8 cellular contexts compared by ENCODE assay signal in genomic region chr2:68362069-68362468, GRCh38. TPM values are rescaled to one million over a fixed set of nuclear protein-coding genes. Genes with fewer than 3 reads are reported as not detected.
A peak's percentile ranks its signal among the peaks of the same experiment; 100 is the strongest.
DNase-seq lines count a peak whose midpoint lies in the region; ATAC-seq and TF ChIP-seq lines count a peak whose summit lies in the region.

No MANE protein-coding gene starts in this region.

- H3K36me3 ChIP-seq in Caco-2 (ENCODE audit: control insufficient read depth, insufficient read depth, low read length) (no peaks in the 10 kb centered on the region), thoracic aorta (no peaks in the 10 kb centered on the region)

- no peak overlapping the region for H3K4me3 Mint-ChIP-seq in Caco-2 (ENCODE audit: unreplicated experiment)
- H3K4me3 Mint-ChIP-seq in activated T-cell treated with anti-CD3 and anti-CD28 coated beads, Interleukin-2, amount 50 U/mL, for 4 hours, result peak overlapping the region; percentile 65

- no peak for TF ChIP-seq EP300 in Ishikawa (IDR thresholded peaks at IDR 0.05; ENCODE audit: borderline replicate concordance)

- H3K27ac ChIP-seq in thoracic aorta, result no peak overlapping the region

- intact Hi-C loops in Caco-2 (cut with micrococcal nuclease; ENCODE audit: unreplicated experiment), result loop anchor here (1.0 kb wide), 1 partner anchor 79 kb away; no protein-coding TSS in a partner anchor

- ATAC-seq in GM21423 (IDR thresholded peaks at IDR 0.05; ENCODE audit: unreplicated experiment) (peak; percentile 40), thoracic aorta (ENCODE audit: insufficient number of reproducible peaks, low FRiP score, low read depth) (peak; percentile 37)
- ATAC-seq in activated T-cell treated with anti-CD3 and anti-CD28 coated beads, Interleukin-2, amount 50 U/mL, for 4 hours, result peak; percentile 87 to 96

- DNase-seq in Caco-2 (peak; percentile 72 to 80), RPMI7951 (ENCODE audit: low read depth) (peak; percentile 76), fibroblast of villous mesenchyme (ENCODE audit: low read depth) (peak; percentile 62), nucleus accumbens (lab: John Stamatoyannopoulos, UW) (peak in 30 of 56 donors; percentile 2 to 67 (median 28)), thoracic aorta (ENCODE audit: low spot score) (peak; percentile 25)
- peak; percentile 76 for DNase-seq in activated T-cell treated with anti-CD3 and anti-CD28 coated beads, Interleukin-2, amount 50 U/mL, for 4 hours

- no peaks in the 10 kb centered on the region for H3K4me1 ChIP-seq in Caco-2
- peaks cover 0 to 3% of the 10 kb centered on the region in 2 donors for H3K4me1 ChIP-seq in thoracic aorta (ENCODE audit: control insufficient read depth in 1 of 2, low read depth in 2 of 2)

- peak; percentile 80 for TF ChIP-seq RAD21 in Ishikawa (IDR thresholded peaks at IDR 0.05; ENCODE audit: low read depth)

- no peaks in the 10 kb centered on the region for H3K9me3 Mint-ChIP-seq in Caco-2 (ENCODE audit: unreplicated experiment)
- no peaks in the 10 kb centered on the region for H3K9me3 Mint-ChIP-seq in activated T-cell treated with anti-CD3 and anti-CD28 coated beads, Interleukin-2, amount 50 U/mL, for 4 hours

- H3K9me3 ChIP-seq in Caco-2 (no peaks in the 10 kb centered on the region), thoracic aorta (no peaks in the 10 kb centered on the region)

- no peaks in the 10 kb centered on the region for H3K4me1 Mint-ChIP-seq in Caco-2 (ENCODE audit: low read depth, unreplicated experiment)
- peaks cover 24% of the 10 kb centered on the region for H3K4me1 Mint-ChIP-seq in activated T-cell treated with anti-CD3 and anti-CD28 coated beads, Interleukin-2, amount 50 U/mL, for 4 hours (ENCODE audit: low read depth)

- CTCF ChIA-PET in Caco-2 (lab: Charles Lee), result no interaction called here

- no peak overlapping the region for H3K27ac Mint-ChIP-seq in Caco-2 (ENCODE audit: unreplicated experiment)

- POLR2A ChIA-PET in Caco-2 (lab: Charles Lee), result no interaction called here

- H3K27me3 Mint-ChIP-seq in Caco-2 (ENCODE audit: insufficient read depth, unreplicated experiment), result no peaks in the 10 kb centered on the region
- peaks cover 2% of the 10 kb centered on the region for H3K27me3 Mint-ChIP-seq in activated T-cell treated with anti-CD3 and anti-CD28 coated beads, Interleukin-2, amount 50 U/mL, for 4 hours (ENCODE audit: low read depth)

- TF ChIP-seq CTCF in Caco-2 (IDR thresholded peaks at IDR 0.05; ENCODE audit: insufficient read depth in 1 of 2, low read depth in 1 of 2, low read length in 1 of 2, severe bottlenecking in 1 of 2, unreplicated experiment in 1 of 2) (peak; percentile 80 to 87), fibroblast of villous mesenchyme (IDR thresholded peaks at IDR 0.05; ENCODE audit: insufficient read depth, low read depth, low read length) (peak; percentile 74), thoracic aorta (IDR thresholded peaks at IDR 0.05) (peak; percentile 85)

- H3K36me3 Mint-ChIP-seq in Caco-2 (ENCODE audit: insufficient read depth, unreplicated experiment), result no peaks in the 10 kb centered on the region
- H3K36me3 Mint-ChIP-seq in activated T-cell treated with anti-CD3 and anti-CD28 coated beads, Interleukin-2, amount 50 U/mL, for 4 hours (ENCODE audit: insufficient read depth), result no peaks in the 10 kb centered on the region

- no peaks in the 10 kb centered on the region for H3K27me3 ChIP-seq in Caco-2 (replicated peaks; ENCODE audit: control insufficient read depth, insufficient read depth, low read length)
- H3K27me3 ChIP-seq in thoracic aorta (replicated peaks; ENCODE audit: insufficient read depth), result no peaks in the 10 kb centered on the region

- H3K4me3 ChIP-seq in Caco-2 (ENCODE audit: low read depth, low read length) (no peak overlapping the region), fibroblast of villous mesenchyme (ENCODE audit: low read depth, low read length) (no peak overlapping the region), thoracic aorta (peak overlapping the region; percentile 56)

- BruUV-seq in Caco-2 (replicated peaks; lab: Mats Ljungman, UMichigan), result no TSS peak

TF ChIP-seq in Ishikawa, 13 proteins besides CTCF, POLR2A, EP300 and RAD21:
- no peak for TF ChIP-seq NFIC (IDR thresholded peaks at IDR 0.05)
- no peak for TF ChIP-seq TEAD4 (IDR thresholded peaks at IDR 0.05)
- peak; percentile 99 for TF ChIP-seq MAX (IDR thresholded peaks at IDR 0.05)
- peak; percentile 43; the same call in 1 of the 2 replicates for TF ChIP-seq CREB1 (IDR thresholded peaks at IDR 0.05; ENCODE audit: low read depth)
- no peak for TF ChIP-seq TAF1 (IDR thresholded peaks at IDR 0.05; ENCODE audit: low read depth)
- no peak for TF ChIP-seq TCF12 (IDR thresholded peaks at IDR 0.05; ENCODE audit: low read depth)
- TF ChIP-seq ZBTB7A (IDR thresholded peaks at IDR 0.05; ENCODE audit: low read depth), result no peak
- no peak for TF ChIP-seq REST (IDR thresholded peaks at IDR 0.05; ENCODE audit: low read depth)
- peak; percentile 63; the same call in 1 of the 2 replicates for TF ChIP-seq YY1 (IDR thresholded peaks at IDR 0.05; ENCODE audit: low read depth)
- no peak for TF ChIP-seq FOXM1 (IDR thresholded peaks at IDR 0.05; ENCODE audit: borderline replicate concordance, low read depth)
- TF ChIP-seq EGR1 (IDR thresholded peaks at IDR 0.05), result no peak
- TF ChIP-seq USF1 (IDR thresholded peaks at IDR 0.05), result peak; percentile 92
- no peak for TF ChIP-seq CEBPB (IDR thresholded peaks at IDR 0.05)

RNA-seq across cellular contexts. Expression of gene PLEK, which starts 3.0 kb away (rescaled TPM):
- not detected in 2 replicates for total RNA-seq in Caco-2 (2022)
- total RNA-seq in RPMI7951 (2014; rRNA removed; shearing (Covaris generic)), result not detected in 2 replicates
- 1 to 10 TPM; 2.6 to 7.8 (median 7.8) TPM for total RNA-seq in activated T-cell treated with anti-CD3 and anti-CD28 coated beads, Interleukin-2, amount 50 U/mL, for 4 hours
- total RNA-seq in fibroblast of villous mesenchyme, result not detected in 2 replicates
- 10 to 100 TPM; 16.2 to 20.7 TPM for total RNA-seq in thoracic aorta

RNA-seq across cellular contexts. Expression of gene CNRIP1, which starts 42.3 kb away (rescaled TPM):
- not detected in 2 replicates for total RNA-seq in Caco-2 (2022)
- total RNA-seq in RPMI7951 (2014; rRNA removed; shearing (Covaris generic)), result 50.5 and 53.9 TPM in 2 replicates
- total RNA-seq in activated T-cell treated with anti-CD3 and anti-CD28 coated beads, Interleukin-2, amount 50 U/mL, for 4 hours, result under 1 TPM in 2 of 3 donors, not detected in 1; 0.11 to 0.13 TPM
- 24.6 and 25.1 TPM in 2 replicates for total RNA-seq in fibroblast of villous mesenchyme
- 10 to 100 TPM; 39.7 to 45.6 TPM for total RNA-seq in thoracic aorta

Comparison
In these comparisons a context has a peak if more than half of its experiments do, and no peak if none do; other contexts are left out.
1. DNase-seq: peak in every context shown above with its lines; median percentile 76 in Caco-2; 76 in RPMI7951; 76 in activated T-cell treated with anti-CD3 and anti-CD28 coated beads, Interleukin-2, amount 50 U/mL, for 4 hours; 62 in fibroblast of villous mesenchyme; 28 in nucleus accumbens; 25 in thoracic aorta.
2. ATAC-seq: peak in every context shown above with its lines; median percentile 92 in activated T-cell treated with anti-CD3 and anti-CD28 coated beads, Interleukin-2, amount 50 U/mL, for 4 hours; 40 in GM21423; 37 in thoracic aorta.
3. RNA of gene CNRIP1, which starts 42.3 kb away (total RNA-seq): 50.5 to 53.9 TPM in RPMI7951, 39.7 to 45.6 TPM in thoracic aorta and 24.6 to 25.1 TPM in fibroblast of villous mesenchyme; 0.11 to 0.13 TPM in activated T-cell treated with anti-CD3 and anti-CD28 coated beads, Interleukin-2, amount 50 U/mL, for 4 hours and not detected in Caco-2; every median in the first group is over 10 times any median in the second.
4. Peak in every context shown above with its lines, with median percentiles within 50 percentile points of each other: CTCF ChIP-seq.